Comparison of ENCODE assay signal across 32 cellular contexts in the genomic region with DNA sequence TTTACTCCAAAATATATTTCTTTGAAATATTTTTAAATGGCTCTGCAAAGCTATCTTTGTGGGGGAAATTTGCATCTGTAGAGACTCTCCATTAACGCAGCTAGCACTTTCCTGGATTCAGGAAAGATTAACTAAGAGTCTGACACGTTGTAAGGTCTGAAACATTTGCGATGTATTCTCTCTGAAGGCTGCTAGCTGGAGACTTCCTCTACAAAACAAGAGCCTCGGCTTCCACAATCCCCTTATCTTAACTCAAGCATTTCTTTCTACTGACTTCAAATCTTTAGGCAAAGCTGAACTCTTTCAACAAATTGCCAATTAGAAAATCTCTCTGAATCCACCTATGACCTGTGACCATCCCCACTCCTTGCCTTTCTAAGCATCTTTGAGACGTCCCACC.
"Had no signal": no experiment of that assay in that cellular context is flagged by ENCODE, and none has a peak within 500 bp of the region (broad histone marks: within the 10 kb centered on the region; RNA-seq: fewer than 3 reads in every experiment).

No MANE protein-coding gene starts in this region.

- H3K4me3 ChIP-seq: adrenal gland, body of pancreas, colonic mucosa, esophagus squamous epithelium, gastroesophageal sphincter had no signal

- H3K27me3 ChIP-seq: adrenal gland, body of pancreas, colonic mucosa, esophagus squamous epithelium, gastroesophageal sphincter had no signal

- H3K27ac Mint-ChIP-seq: activated CD4-positive, alpha-beta memory T cell treated with anti-CD3 and anti-CD28 coated beads for 36 hours; activated CD4-positive, alpha-beta T cell treated with anti-CD3 and anti-CD28 coated beads, Interleukin-2, amount 10 ng/mL, durations not matched to agents 24 days and 14 days; activated CD8-positive, alpha-beta memory T cell treated with anti-CD3 and anti-CD28 coated beads, Interleukin-2, amount 10 ng/mL, durations not matched to agents 7 days and 5 days; activated CD8-positive, alpha-beta T cell treated with anti-CD3 and anti-CD28 coated beads, Interleukin-2, amount 10 ng/mL, durations not matched to agents 7 days and 5 days; activated naive CD4-positive, alpha-beta T cell treated with anti-CD3 and anti-CD28 coated beads for 36 hours; activated naive CD4-positive, alpha-beta T cell treated with anti-CD3 and anti-CD28 coated beads, Interleukin-2, amount 50 U/mL, for 24 hours; activated naive CD8-positive, alpha-beta T cell treated with anti-CD3 and anti-CD28 coated beads for 36 hours; activated naive CD8-positive, alpha-beta T cell treated with anti-CD3 and anti-CD28 coated beads, Interleukin-2, amount 50 U/mL, for 24 hours; activated T-helper 1 cell treated with anti-CD3 and anti-CD28 coated beads, Interleukin-12 subunit alpha, Interleukin-12 subunit beta, Interleukin-2, Interleukin-4 antibody, amounts not matched to agents 30 ng/mL and 10 ng/mL and 1 ng/mL, durations not matched to agents 14 hours and 24 hours and 36 hours; activated T-helper 2 cell treated with anti-CD3 and anti-CD28 coated beads, Interferon-gamma antibody, Interleukin-2, Interleukin-4, amounts not matched to agents 10 μg/mL and 5 μg/mL and 100 μg/mL, durations not matched to agents 14 hours and 24 hours and 36 hours; T-helper 17 cell; T-helper 2 cell treated with Interferon-gamma antibody and Interleukin-4, amounts not matched to agents 5 μg/mL and 100 μg/mL, for 36 hours had no signal

- H3K36me3 ChIP-seq: adrenal gland, colonic mucosa, esophagus squamous epithelium, gastroesophageal sphincter, WERI-Rb-1 had no signal

- DNase-seq: activated CD4-positive, alpha-beta memory T cell treated with anti-CD3 and anti-CD28 coated beads for 36 hours; activated CD4-positive, alpha-beta T cell treated with anti-CD3 and anti-CD28 coated beads, Interleukin-2, amount 10 ng/mL, durations not matched to agents 24 days and 14 days; activated CD4-positive, CD25-positive, alpha-beta regulatory T cell; activated CD8-positive, alpha-beta memory T cell treated with anti-CD3 and anti-CD28 coated beads, Interleukin-2, amount 50 U/mL, for 4 hours; activated CD8-positive, alpha-beta T cell treated with anti-CD3 and anti-CD28 coated beads, Interleukin-2, amount 10 ng/mL, durations not matched to agents 7 days and 5 days; activated effector memory CD4-positive, alpha-beta T cell treated with anti-CD3 and anti-CD28 coated beads, Interleukin-2, amount 50 U/mL, for 16 hours; activated naive CD4-positive, alpha-beta T cell treated with anti-CD3 and anti-CD28 coated beads for 36 hours; activated naive CD8-positive, alpha-beta T cell treated with anti-CD3 and anti-CD28 coated beads for 36 hours; activated naive CD8-positive, alpha-beta T cell treated with anti-CD3 and anti-CD28 coated beads, Interleukin-2, amount 50 U/mL, for 24 hours; activated T-cell treated with anti-CD3 and anti-CD28 coated beads, Interleukin-2, amount 50 U/mL, for 1 hour; activated T-cell treated with anti-CD3 and anti-CD28 coated beads, Interleukin-2, amount 50 U/mL, for 48 hours; adrenal gland; amygdala; aorta; body of pancreas; central memory CD4-positive, alpha-beta T cell; cerebellar nuclear complex; colonic mucosa; effector CD8-positive, alpha-beta T cell; esophagus squamous epithelium; foreskin melanocyte; T-helper 1 cell; T-helper 17 cell; T1000; WERI-Rb-1 had no signal

- H3K27me3 Mint-ChIP-seq: activated naive CD4-positive, alpha-beta T cell treated with anti-CD3 and anti-CD28 coated beads, Interleukin-2, amount 50 U/mL, for 24 hours had no signal

- H3K36me3 Mint-ChIP-seq: activated CD4-positive, alpha-beta memory T cell treated with anti-CD3 and anti-CD28 coated beads for 36 hours; activated CD8-positive, alpha-beta memory T cell treated with anti-CD3 and anti-CD28 coated beads, Interleukin-2, amount 10 ng/mL, durations not matched to agents 7 days and 5 days had no signal

- ATAC-seq: activated CD8-positive, alpha-beta memory T cell treated with anti-CD3 and anti-CD28 coated beads, Interleukin-2, amount 10 ng/mL, durations not matched to agents 7 days and 5 days; activated CD8-positive, alpha-beta T cell treated with anti-CD3 and anti-CD28 coated beads, Interleukin-2, amount 10 ng/mL, durations not matched to agents 7 days and 5 days; activated naive CD8-positive, alpha-beta T cell treated with anti-CD3 and anti-CD28 coated beads, Interleukin-2, amount 50 U/mL, for 24 hours; body of pancreas; gastroesophageal sphincter; T-helper 17 cell had no signal

- H3K4me1 ChIP-seq: adrenal gland, body of pancreas, colonic mucosa, gastroesophageal sphincter had no signal

- H3K9me3 ChIP-seq: adrenal gland, body of pancreas, colonic mucosa had no signal

- H3K4me3 Mint-ChIP-seq: activated CD4-positive, alpha-beta memory T cell treated with anti-CD3 and anti-CD28 coated beads for 36 hours; activated CD4-positive, alpha-beta T cell treated with anti-CD3 and anti-CD28 coated beads, Interleukin-2, amount 10 ng/mL, durations not matched to agents 24 days and 14 days; activated CD8-positive, alpha-beta memory T cell treated with anti-CD3 and anti-CD28 coated beads, Interleukin-2, amount 10 ng/mL, durations not matched to agents 7 days and 5 days; activated CD8-positive, alpha-beta T cell treated with anti-CD3 and anti-CD28 coated beads, Interleukin-2, amount 10 ng/mL, durations not matched to agents 7 days and 5 days; activated naive CD4-positive, alpha-beta T cell treated with anti-CD3 and anti-CD28 coated beads for 36 hours; activated naive CD4-positive, alpha-beta T cell treated with anti-CD3 and anti-CD28 coated beads, Interleukin-2, amount 50 U/mL, for 24 hours; activated naive CD8-positive, alpha-beta T cell treated with anti-CD3 and anti-CD28 coated beads for 36 hours; activated naive CD8-positive, alpha-beta T cell treated with anti-CD3 and anti-CD28 coated beads, Interleukin-2, amount 50 U/mL, for 24 hours; activated T-helper 1 cell treated with anti-CD3 and anti-CD28 coated beads, Interleukin-12 subunit alpha, Interleukin-12 subunit beta, Interleukin-2, Interleukin-4 antibody, amounts not matched to agents 30 ng/mL and 10 ng/mL and 1 ng/mL, durations not matched to agents 14 hours and 24 hours and 36 hours; T-helper 17 cell; T-helper 2 cell treated with Interferon-gamma antibody and Interleukin-4, amounts not matched to agents 5 μg/mL and 100 μg/mL, for 36 hours had no signal

- H3K4me1 Mint-ChIP-seq: activated CD8-positive, alpha-beta memory T cell treated with anti-CD3 and anti-CD28 coated beads, Interleukin-2, amount 10 ng/mL, durations not matched to agents 7 days and 5 days; activated naive CD4-positive, alpha-beta T cell treated with anti-CD3 and anti-CD28 coated beads, Interleukin-2, amount 50 U/mL, for 24 hours; T-helper 17 cell had no signal

- H3K27ac ChIP-seq: adrenal gland, body of pancreas, colonic mucosa, epithelial cell of prostate, esophagus squamous epithelium, gastroesophageal sphincter, WERI-Rb-1 had no signal
